ENCODE assay signal across 14 cellular contexts in the genomic region with DNA sequence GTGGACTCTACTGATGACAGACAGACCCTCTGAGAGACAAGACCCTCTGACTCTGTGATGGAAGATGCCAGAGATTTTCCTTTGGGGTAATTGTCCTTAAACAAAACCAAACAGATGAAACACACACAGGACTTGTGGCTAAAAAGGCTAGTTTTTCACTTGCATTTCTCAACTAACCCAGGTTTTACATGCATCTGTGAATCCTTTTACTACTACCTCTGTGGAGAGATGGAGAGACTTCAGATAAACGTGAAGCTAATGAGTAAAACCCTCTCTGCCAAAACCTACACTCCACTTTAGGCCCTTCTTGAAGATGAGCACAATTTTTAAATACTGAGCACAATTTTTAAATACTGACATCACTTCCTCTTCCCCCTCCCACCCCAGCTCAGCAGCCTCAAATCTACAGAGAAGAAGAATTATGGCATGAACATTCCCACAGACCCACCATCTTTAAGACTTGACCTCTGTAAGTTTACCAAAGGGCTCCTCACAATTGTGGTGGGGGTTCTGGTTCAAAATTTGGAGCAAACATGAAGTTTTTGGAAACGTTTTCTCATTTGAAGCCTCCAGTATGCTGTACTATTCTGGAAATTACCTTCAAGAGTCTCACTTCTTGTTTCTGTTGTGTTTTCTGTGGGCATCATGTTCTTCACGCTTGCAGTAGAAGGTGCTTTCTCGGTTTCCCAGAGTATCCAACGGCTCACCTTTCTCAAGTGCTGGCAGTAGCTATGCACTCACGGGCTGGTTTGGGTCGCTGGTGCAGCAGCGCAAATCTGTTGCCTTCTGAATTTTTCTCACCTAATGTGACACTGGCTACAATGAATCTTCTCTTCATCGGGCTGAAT. TPM values are rescaled to one million over a fixed set of nuclear protein-coding genes. Genes with fewer than 3 reads are reported as not detected.
A peak's percentile ranks its signal among the peaks of the same experiment; 100 is the strongest.
DNase-seq lines count a peak whose midpoint lies in the region; ATAC-seq, FAIRE-seq and TF ChIP-seq lines count a peak whose summit lies in the region.
"Had no signal": no experiment of that assay in that cellular context is flagged by ENCODE, and none has a peak within 500 bp of the region (broad histone marks: within the 10 kb centered on the region; RNA-seq: fewer than 3 reads in every experiment).

No MANE protein-coding gene starts in this region.

- no peak overlapping the region for H2AFZ ChIP-seq in PC-3 (ENCODE audit: low read length)
- H2AFZ ChIP-seq: GM23248 had no signal

- H3F3A ChIP-seq in PC-3 (ENCODE audit: low read length, unreplicated experiment): no peaks in the 10 kb centered on the region

- intact Hi-C loops in PC-3 (cut with micrococcal nuclease): no loop called here

- H3K36me3 Mint-ChIP-seq in stimulated activated naive B cell treated with anti-CD40 and anti-IgM and Interleukin-4, amounts not matched to agents 10 μg/mL and 1 μg/mL and 100 μg/mL, for 72 hours: no peaks in the 10 kb centered on the region
- H3K36me3 Mint-ChIP-seq: natural killer cell had no signal

- no peaks in the 10 kb centered on the region for H3K27me3 ChIP-seq in PC-3 (ENCODE audit: low read length)
- H3K27me3 ChIP-seq: ascending aorta had no signal

- no peak overlapping the region for H3K4me3 Mint-ChIP-seq in stimulated activated naive B cell treated with anti-CD40 and anti-IgM and Interleukin-4, amounts not matched to agents 10 μg/mL and 1 μg/mL and 100 μg/mL, for 72 hours
- H3K4me3 Mint-ChIP-seq: natural killer cell; stimulated activated naive CD8-positive, alpha-beta T cell treated with anti-CD3 and anti-CD28 coated beads, Interleukin-15, Interleukin-2, amounts not matched to agents 100 ng/mL and 50 ng/mL, for 24 hours had no signal

- peak; percentile 96 for ATAC-seq in HG02610 (IDR thresholded peaks at IDR 0.05; ENCODE audit: unreplicated experiment)
- ATAC-seq in HG03378 (IDR thresholded peaks at IDR 0.05; ENCODE audit: unreplicated experiment): peak; percentile 95
- ATAC-seq in stimulated activated naive B cell treated with anti-CD40 and anti-IgM and Interleukin-4, amounts not matched to agents 10 μg/mL and 1 μg/mL and 100 μg/mL, for 72 hours (replicated peaks): peak; percentile 95 to 99
- ATAC-seq in PC-3: no peak

- H3K9me3 Mint-ChIP-seq in stimulated activated naive B cell treated with anti-CD40 and anti-IgM and Interleukin-4, amounts not matched to agents 10 μg/mL and 1 μg/mL and 100 μg/mL, for 72 hours: no peaks in the 10 kb centered on the region
- H3K9me3 Mint-ChIP-seq: natural killer cell; stimulated activated naive CD8-positive, alpha-beta T cell treated with anti-CD3 and anti-CD28 coated beads, Interleukin-15, Interleukin-2, amounts not matched to agents 100 ng/mL and 50 ng/mL, for 24 hours had no signal

- H3K9me3 ChIP-seq in PC-3 (ENCODE audit: low read length): no peaks in the 10 kb centered on the region
- H3K9me3 ChIP-seq: ascending aorta had no signal

- H3K36me3 ChIP-seq in PC-3 (ENCODE audit: low read depth, low read length): no peaks in the 10 kb centered on the region

- no peak overlapping the region for H3K4me2 ChIP-seq in PC-3 (ENCODE audit: low read length)

- H3K27ac Mint-ChIP-seq in stimulated activated naive B cell treated with anti-CD40 and anti-IgM and Interleukin-4, amounts not matched to agents 10 μg/mL and 1 μg/mL and 100 μg/mL, for 72 hours: peak overlapping the region; percentile 93
- H3K27ac Mint-ChIP-seq: natural killer cell; stimulated activated naive CD8-positive, alpha-beta T cell treated with anti-CD3 and anti-CD28 coated beads, Interleukin-15, Interleukin-2, amounts not matched to agents 100 ng/mL and 50 ng/mL, for 24 hours had no signal

- BruUV-seq in PC-3 (replicated peaks; lab: Mats Ljungman, UMichigan): no TSS peak

- no peak overlapping the region for H3K9ac ChIP-seq in PC-3 (ENCODE audit: low read length)
- H3K9ac ChIP-seq: GM23248 had no signal

- H3K27ac ChIP-seq in PC-3 (ENCODE audit: low read length): no peak overlapping the region
- H3K27ac ChIP-seq: ascending aorta, epithelial cell of prostate, GM23248 had no signal

- H4K20me1 ChIP-seq in PC-3 (ENCODE audit: low read length): no peaks in the 10 kb centered on the region

- no peaks in the 10 kb centered on the region for H3K79me2 ChIP-seq in PC-3 (ENCODE audit: low read length)

- TF ChIP-seq CTCF in PC-3 (conservative IDR thresholded peaks at IDR 0.05; ENCODE audit: low read depth, low read length): no peak

- H3K27me3 Mint-ChIP-seq in stimulated activated naive B cell treated with anti-CD40 and anti-IgM and Interleukin-4, amounts not matched to agents 10 μg/mL and 1 μg/mL and 100 μg/mL, for 72 hours: no peaks in the 10 kb centered on the region
- H3K27me3 Mint-ChIP-seq: stimulated activated naive CD8-positive, alpha-beta T cell treated with anti-CD3 and anti-CD28 coated beads, Interleukin-15, Interleukin-2, amounts not matched to agents 100 ng/mL and 50 ng/mL, for 24 hours had no signal

- POLR2A ChIA-PET in PC-3 (lab: Charles Lee; ENCODE audit: unreplicated experiment): no interaction called here

- no peak overlapping the region for H3K4me3 ChIP-seq in PC-3 (ENCODE audit: low read length)
- H3K4me3 ChIP-seq: ascending aorta, GM23248 had no signal

- DNase-seq in GM19239 (ENCODE audit: insufficient read length, low spot score) (no peak), RPMI8226 (no peak), PC-3 (no peak)
- no peak for DNase-seq in stimulated activated naive B cell treated with anti-CD40 and anti-IgM and Interleukin-4, amounts not matched to agents 10 μg/mL and 1 μg/mL and 100 μg/mL, for 72 hours
- no peak for DNase-seq in effector CD8-positive, alpha-beta T cell (lab: John Stamatoyannopoulos, UW)
- DNase-seq: GM23248; natural killer cell; NCI-H510A; stimulated activated CD4-positive, alpha-beta T cell treated with anti-CD3 and anti-CD28 coated beads, Interleukin-12 subunit alpha, Interleukin-12 subunit beta, amount 100 ng/mL, for 4 hours had no signal

- peaks cover 8 to 10% of the 10 kb centered on the region in 2 donors for H3K4me1 Mint-ChIP-seq in stimulated activated naive B cell treated with anti-CD40 and anti-IgM and Interleukin-4, amounts not matched to agents 10 μg/mL and 1 μg/mL and 100 μg/mL, for 72 hours
- H3K4me1 Mint-ChIP-seq: natural killer cell had no signal

- no peaks in the 10 kb centered on the region for H3K9me2 ChIP-seq in PC-3 (replicated peaks; ENCODE audit: low read length)

- CTCF ChIA-PET in PC-3 (lab: Charles Lee): no interaction called here

- peak; percentile 98 for FAIRE-seq in GM19239 (lab: Jason Lieb, UNC)

- no peaks in the 10 kb centered on the region for H3K4me1 ChIP-seq in PC-3 (ENCODE audit: insufficient read depth, low read length)
- H3K4me1 ChIP-seq: ascending aorta had no signal

RNA-seq across cellular contexts. Expression of gene ACER2, which starts 42.7 kb away (rescaled TPM):
- 2.4 and 4.4 TPM in 2 replicates for total RNA-seq in PC-3 (2014; rRNA removed)
